In the genomic region with DNA sequence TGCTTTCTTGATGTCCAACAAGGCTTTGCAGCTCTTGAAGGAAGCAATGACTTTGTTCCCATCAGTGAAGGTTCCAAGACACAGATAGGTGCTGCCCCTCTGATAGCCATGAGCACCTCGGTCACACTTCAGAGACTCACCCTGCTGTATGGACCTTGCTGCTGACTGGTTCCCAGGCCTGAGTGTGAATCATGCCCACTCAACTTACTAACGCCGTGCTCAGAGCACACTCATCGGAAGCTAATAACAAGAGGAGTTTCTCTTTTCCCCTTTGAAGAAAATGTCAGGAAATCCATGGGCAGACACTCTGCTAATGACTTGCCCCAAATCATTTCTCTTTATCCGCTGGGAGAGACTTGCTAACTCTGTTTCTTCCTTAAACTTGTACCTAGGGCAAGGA, we compare ENCODE assay signal across 22 cellular contexts.
"Had no signal": no experiment of that assay in that cellular context is flagged by ENCODE, and none has a peak within 500 bp of the region (broad histone marks: within the 10 kb centered on the region; RNA-seq: fewer than 3 reads in every experiment).

No MANE protein-coding gene starts in this region.

- DNase-seq: activated CD4-positive, alpha-beta T cell treated with anti-CD3 and anti-CD28 coated beads for 4 hours; activated CD8-positive, alpha-beta T cell treated with anti-CD3 and anti-CD28 coated beads, Interleukin-2, amount 10 ng/mL, durations not matched to agents 7 days and 5 days; activated gamma-delta T cell; activated naive CD4-positive, alpha-beta T cell treated with anti-CD3 and anti-CD28 coated beads for 36 hours; activated naive CD8-positive, alpha-beta T cell treated with anti-CD3 and anti-CD28 coated beads for 36 hours; activated T-cell treated with anti-CD3 and anti-CD28 coated beads, Interleukin-2, amount 50 U/mL, for 4 hours; brain microvascular endothelial cell; cerebellar nuclear complex; NCI-H1092 treated with DMSO at 0.1 percent for 48 hours; NCI-H1436; NCI-H1694 treated with DMSO at 0.1 percent for 48 hours; NCI-H2029 treated with DMSO at 0.1 percent for 48 hours; NCI-H345; NCI-H510A; NCI-H526 treated with DMSO at 0.1 percent for 48 hours; OCI-M1; Peyer's patch; SIG-M5; T-helper 1 cell had no signal

- H3K27me3 ChIP-seq: brain microvascular endothelial cell, Peyer's patch had no signal

- H3K9me3 Mint-ChIP-seq: activated naive CD4-positive, alpha-beta T cell treated with anti-CD3 and anti-CD28 coated beads for 36 hours; activated naive CD8-positive, alpha-beta T cell treated with anti-CD3 and anti-CD28 coated beads for 36 hours; activated T-cell treated with anti-CD3 and anti-CD28 coated beads, Interleukin-2, amount 50 U/mL, for 4 hours had no signal

- H3K9ac ChIP-seq: KMS-11, SK-N-SH had no signal

- H3K36me3 Mint-ChIP-seq: activated naive CD8-positive, alpha-beta T cell treated with anti-CD3 and anti-CD28 coated beads for 36 hours had no signal

- H3K9me3 ChIP-seq: Peyer's patch, SK-N-SH had no signal

- H3K4me1 ChIP-seq: Peyer's patch had no signal

- H3K9me2 ChIP-seq: SK-N-SH had no signal

- ATAC-seq: activated CD4-positive, CD25-positive, alpha-beta regulatory T cell treated with anti-CD3 and anti-CD28 coated beads, Interleukin-2, amount 50 U/mL, for 24 hours; activated CD8-positive, alpha-beta T cell treated with anti-CD3 and anti-CD28 coated beads, Interleukin-2, amount 10 ng/mL, durations not matched to agents 7 days and 5 days; activated T-cell treated with anti-CD3 and anti-CD28 coated beads, Interleukin-2, amount 50 U/mL, for 4 hours had no signal

- H3K27ac ChIP-seq: brain microvascular endothelial cell, KMS-11, Peyer's patch had no signal

- H3K4me3 ChIP-seq: Peyer's patch had no signal

- H3K36me3 ChIP-seq: brain microvascular endothelial cell, Peyer's patch had no signal

- H3K4me3 Mint-ChIP-seq: activated CD8-positive, alpha-beta T cell treated with anti-CD3 and anti-CD28 coated beads, Interleukin-2, amount 10 ng/mL, durations not matched to agents 7 days and 5 days; activated naive CD4-positive, alpha-beta T cell treated with anti-CD3 and anti-CD28 coated beads for 36 hours; activated naive CD8-positive, alpha-beta T cell treated with anti-CD3 and anti-CD28 coated beads for 36 hours; activated T-cell treated with anti-CD3 and anti-CD28 coated beads, Interleukin-2, amount 50 U/mL, for 4 hours had no signal

- H3K4me2 ChIP-seq: KMS-11, SK-N-SH had no signal

- H3K27ac Mint-ChIP-seq: activated CD8-positive, alpha-beta T cell treated with anti-CD3 and anti-CD28 coated beads, Interleukin-2, amount 10 ng/mL, durations not matched to agents 7 days and 5 days; activated naive CD4-positive, alpha-beta T cell treated with anti-CD3 and anti-CD28 coated beads for 36 hours; activated naive CD8-positive, alpha-beta T cell treated with anti-CD3 and anti-CD28 coated beads for 36 hours had no signal

- H3K4me1 Mint-ChIP-seq: activated naive CD8-positive, alpha-beta T cell treated with anti-CD3 and anti-CD28 coated beads for 36 hours had no signal
